Comparison of ENCODE assay signal across 11 cellular contexts in the genomic region with DNA sequence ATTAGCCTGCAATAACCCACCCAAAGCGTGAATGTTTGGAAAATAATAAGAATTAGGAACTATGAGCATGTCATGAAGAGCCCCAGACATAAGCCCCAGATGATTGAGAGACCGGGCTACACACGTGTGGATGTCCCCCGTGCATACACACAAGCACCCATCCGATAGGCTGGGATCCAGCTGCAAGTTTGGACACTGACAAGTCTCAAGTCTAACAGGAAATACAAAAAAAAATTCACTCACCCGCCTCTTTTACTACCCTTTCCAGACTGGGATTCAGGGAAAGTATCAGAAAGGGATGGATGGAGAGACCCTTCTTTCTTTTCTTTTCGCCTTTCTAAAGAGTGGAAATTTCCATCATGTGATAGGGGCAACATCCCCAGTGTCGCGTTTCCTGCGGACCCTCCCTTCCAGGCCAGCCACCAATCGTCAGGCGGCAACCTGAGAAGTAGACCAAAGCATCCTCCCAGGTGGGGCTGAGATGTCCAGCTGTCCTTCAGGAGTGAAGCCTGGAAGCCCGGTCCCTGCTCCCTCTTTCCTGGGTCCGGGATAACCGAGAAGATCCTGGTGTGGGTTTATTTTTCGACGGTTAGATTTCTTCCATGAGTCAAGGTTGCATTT. TPM values are rescaled to one million over a fixed set of nuclear protein-coding genes. Genes with fewer than 3 reads are reported as not detected.
DNase-seq lines count a peak whose midpoint lies in the region; ATAC-seq and TF ChIP-seq lines count a peak whose summit lies in the region.
"Had no signal": no experiment of that assay in that cellular context is flagged by ENCODE, and none has a peak within 500 bp of the region (broad histone marks: within the 10 kb centered on the region; RNA-seq: fewer than 3 reads in every experiment).

No MANE protein-coding gene starts in this region.

- peaks cover 65% of the 10 kb centered on the region for H3K27me3 ChIP-seq in HUES64 (ENCODE audit: insufficient read depth, low read length)

- no peak for TF ChIP-seq CTCF in astrocyte of the spinal cord (IDR thresholded peaks at IDR 0.05; ENCODE audit: low read depth, low read length)

- intact Hi-C loops in activated T-helper 2 cell treated with anti-CD3 and anti-CD28 coated beads, Interferon-gamma antibody, Interleukin-2, Interleukin-4, amounts not matched to agents 10 μg/mL and 5 μg/mL and 100 μg/mL, durations not matched to agents 14 hours and 24 hours and 36 hours (cut with micrococcal nuclease): no loop called here

- H3K36me3 Mint-ChIP-seq in activated T-helper 2 cell treated with anti-CD3 and anti-CD28 coated beads, Interferon-gamma antibody, Interleukin-2, Interleukin-4, amounts not matched to agents 10 μg/mL and 5 μg/mL and 100 μg/mL, durations not matched to agents 14 hours and 24 hours and 36 hours (ENCODE audit: low read depth): no peaks in the 10 kb centered on the region

- no peak overlapping the region for H3K9ac ChIP-seq in HUES64 (ENCODE audit: low read depth, low read length)

- no peak overlapping the region for H3K27ac Mint-ChIP-seq in activated T-helper 2 cell treated with anti-CD3 and anti-CD28 coated beads, Interferon-gamma antibody, Interleukin-2, Interleukin-4, amounts not matched to agents 10 μg/mL and 5 μg/mL and 100 μg/mL, durations not matched to agents 14 hours and 24 hours and 36 hours

- DNase-seq in astrocyte of the spinal cord (ENCODE audit: low read depth, low spot score) (no peak), iPS-NIHi11 (ENCODE audit: low spot score) (peak; percentile 71), skeletal muscle cell (ENCODE audit: low read depth) (no peak), NCI-H2227 treated with DMSO at 0.1 percent for 48 hours (lab: John Stamatoyannopoulos, UW) (no peak)
- no peak for DNase-seq in activated T-helper 2 cell treated with anti-CD3 and anti-CD28 coated beads, Interferon-gamma antibody, Interleukin-2, Interleukin-4, amounts not matched to agents 10 μg/mL and 5 μg/mL and 100 μg/mL, durations not matched to agents 14 hours and 24 hours and 36 hours (ENCODE audit: low spot score)
- DNase-seq: activated T-cell treated with anti-CD3 and anti-CD28 coated beads for 4 hours, colonic mucosa, hippocampal formation had no signal

- no peak overlapping the region for H3K4me3 Mint-ChIP-seq in activated T-helper 2 cell treated with anti-CD3 and anti-CD28 coated beads, Interferon-gamma antibody, Interleukin-2, Interleukin-4, amounts not matched to agents 10 μg/mL and 5 μg/mL and 100 μg/mL, durations not matched to agents 14 hours and 24 hours and 36 hours (ENCODE audit: low read depth)

- H3K27me3 Mint-ChIP-seq in activated T-helper 2 cell treated with anti-CD3 and anti-CD28 coated beads, Interferon-gamma antibody, Interleukin-2, Interleukin-4, amounts not matched to agents 10 μg/mL and 5 μg/mL and 100 μg/mL, durations not matched to agents 14 hours and 24 hours and 36 hours (ENCODE audit: low read depth): peaks cover 74% of the 10 kb centered on the region

- no peak for ATAC-seq in HG02840 (IDR thresholded peaks at IDR 0.05; ENCODE audit: low FRiP score, unreplicated experiment)

- in situ Hi-C loops in astrocyte of the spinal cord (cut with HindIII; ENCODE audit: low sequenced_read_pairs): no loop called here

- H3K27ac ChIP-seq in HUES64 (ENCODE audit: low read depth, low read length): no peak overlapping the region
- H3K27ac ChIP-seq: colonic mucosa, neutrophil had no signal

- H3K4me3 ChIP-seq in HUES64 (ENCODE audit: low read length): peak overlapping the region; percentile 49
- H3K4me3 ChIP-seq in astrocyte of the spinal cord (ENCODE audit: low read depth, low read length): peak overlapping the region; percentile 43
- H3K4me3 ChIP-seq in skeletal muscle cell (ENCODE audit: low read depth, low read length): peak overlapping the region; percentile 44

- no peaks in the 10 kb centered on the region for H3K36me3 ChIP-seq in HUES64 (ENCODE audit: insufficient read depth, low read length)
- H3K36me3 ChIP-seq: colonic mucosa, neutrophil had no signal

- no peaks in the 10 kb centered on the region for H3K9me3 ChIP-seq in HUES64 (ENCODE audit: insufficient read depth, low read depth, low read length)
- H3K9me3 ChIP-seq: colonic mucosa, neutrophil had no signal

- H3K4me1 Mint-ChIP-seq in activated T-helper 2 cell treated with anti-CD3 and anti-CD28 coated beads, Interferon-gamma antibody, Interleukin-2, Interleukin-4, amounts not matched to agents 10 μg/mL and 5 μg/mL and 100 μg/mL, durations not matched to agents 14 hours and 24 hours and 36 hours (ENCODE audit: low read depth): peaks cover 7% of the 10 kb centered on the region

- 74% methylated on average over 17 of the region's 17 CpGs for WGBS in HUES64

- H3K9me3 Mint-ChIP-seq in activated T-helper 2 cell treated with anti-CD3 and anti-CD28 coated beads, Interferon-gamma antibody, Interleukin-2, Interleukin-4, amounts not matched to agents 10 μg/mL and 5 μg/mL and 100 μg/mL, durations not matched to agents 14 hours and 24 hours and 36 hours: no peaks in the 10 kb centered on the region

- H3K4me1 ChIP-seq in HUES64 (ENCODE audit: insufficient read depth, low read length): peaks cover 4% of the 10 kb centered on the region; the same call in 1 of the 2 replicates
- H3K4me1 ChIP-seq: colonic mucosa had no signal

RNA-seq across cellular contexts. Expression of a gene that starts 6.4 kb away (rescaled TPM):
- polyA plus RNA-seq in HUES64 (2013, experiment 1 of 2): 1.9 TPM
- 2.7 TPM for polyA plus RNA-seq in HUES64 (2013, experiment 2 of 2)
- not detected in 2 replicates for total RNA-seq in activated T-helper 2 cell treated with anti-CD3 and anti-CD28 coated beads, Interferon-gamma antibody, Interleukin-2, Interleukin-4, amounts not matched to agents 10 μg/mL and 5 μg/mL and 100 μg/mL, durations not matched to agents 14 hours and 24 hours and 36 hours
